Comparison of ENCODE assay signal across 38 cellular contexts in the genomic region with DNA sequence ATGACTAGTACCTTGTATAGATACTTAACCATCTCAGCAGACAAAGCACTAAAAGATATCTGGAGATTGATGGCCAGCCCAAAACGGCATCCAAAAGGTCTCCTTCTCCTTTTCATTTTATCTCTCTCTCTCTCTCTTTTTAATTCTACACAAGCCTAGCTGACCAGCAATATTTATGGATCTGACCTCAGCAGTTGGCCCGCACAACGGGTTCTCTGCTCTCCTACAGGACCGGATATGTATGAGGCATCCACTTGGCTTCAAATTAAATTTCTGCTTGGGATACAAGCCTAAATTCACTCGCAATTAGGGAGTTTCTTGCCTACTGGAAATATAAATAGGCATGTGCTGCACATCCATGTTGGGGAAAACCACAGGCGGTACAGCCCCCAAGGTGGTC. TPM values are rescaled to one million over a fixed set of nuclear protein-coding genes. Genes with fewer than 3 reads are reported as not detected.
"Had no signal": no experiment of that assay in that cellular context is flagged by ENCODE, and none has a peak within 500 bp of the region (broad histone marks: within the 10 kb centered on the region; RNA-seq: fewer than 3 reads in every experiment).

No MANE protein-coding gene starts in this region.

- DNase-seq: Karpas-422, Kasumi-1, MM.1S, MV-4-11, NCI-H1048, NCI-H1092, NCI-H1092 treated with DMSO at 0.1 percent for 48 hours, NCI-H1105, NCI-H1105 treated with DMSO at 0.1 percent for 48 hours, NCI-H1417, NCI-H1417 treated with DMSO at 0.1 percent for 48 hours, NCI-H1436, NCI-H1436 treated with DMSO at 0.1 percent for 48 hours, NCI-H146, NCI-H1694, NCI-H1694 treated with DMSO at 0.1 percent for 48 hours, NCI-H187, NCI-H187 treated with DMSO at 0.1 percent for 48 hours, NCI-H1930, NCI-H2029, NCI-H2029 treated with DMSO at 0.1 percent for 48 hours, NCI-H2081, NCI-H2081 treated with DMSO at 0.1 percent for 48 hours, NCI-H2107, NCI-H2171, NCI-H2171 treated with DMSO at 0.1 percent for 48 hours, NCI-H2227 treated with DMSO at 0.1 percent for 48 hours, NCI-H226, NCI-H345, NCI-H446, NCI-H446 treated with DMSO at 0.1 percent for 48 hours, NCI-H510A, NCI-H510A treated with DMSO at 0.1 percent for 48 hours, NCI-H524 had no signal

RNA-seq across cellular contexts. Expression of a gene that starts 22.5 kb away (rescaled TPM):
- total RNA-seq: LHCN-M2, MCF 10A, NCI-H460 had no signal

RNA-seq across cellular contexts. Expression of a gene that starts 58.1 kb away (rescaled TPM):
- total RNA-seq: LHCN-M2, M059J, MCF 10A, NCI-H460 had no signal
